In genomic region chr7:36366649-36367560, GRCh38 we compare ENCODE assay signal across 1 cellular context.
TF ChIP-seq lines count a peak whose summit lies in the region.

No MANE protein-coding gene starts in this region.

TF ChIP-seq in HepG2, 621 proteins besides CTCF, POLR2A, EP300 and RAD21 (continued from another document and continues in another):
- TF ChIP-seq ZNF343 (CRISPR knock-in tag; IDR thresholded peaks at IDR 0.05) (0 out of 2 replicates have a peak, but pooled peaks have one; percentile 31), ZMAT5 (CRISPR knock-in tag; IDR thresholded peaks at IDR 0.05; ENCODE audit: borderline replicate concordance, low read depth) (no peak), ZNF710 (CRISPR knock-in tag; IDR thresholded peaks at IDR 0.05; ENCODE audit: borderline replicate concordance) (peak; percentile 70; the same call in 1 of the 2 replicates), ZBTB4 (CRISPR knock-in tag; IDR thresholded peaks at IDR 0.05; ENCODE audit: borderline replicate concordance) (no peak), TERF1 (CRISPR knock-in tag; IDR thresholded peaks at IDR 0.05) (no peak), ZFY (CRISPR knock-in tag; IDR thresholded peaks at IDR 0.05) (peak; percentile 85), E2F1 (CRISPR knock-in tag; IDR thresholded peaks at IDR 0.05) (peak; percentile 83), ZNF672 (CRISPR knock-in tag; IDR thresholded peaks at IDR 0.05) (no peak), ZBTB10 (CRISPR knock-in tag; IDR thresholded peaks at IDR 0.05; ENCODE audit: borderline replicate concordance) (no peak), POLR2G (IDR thresholded peaks at IDR 0.05; ENCODE audit: low read depth, low read length) (peak; percentile 47; the same call in 1 of the 2 replicates), HMGA1 (CRISPR knock-in tag; conservative IDR thresholded peaks at IDR 0.05) (no peak), ZFP37 (CRISPR knock-in tag; IDR thresholded peaks at IDR 0.05; ENCODE audit: borderline replicate concordance) (no peak), ZNF777 (CRISPR knock-in tag; IDR thresholded peaks at IDR 0.05) (peak; percentile 74; the same call in 1 of the 2 replicates), ZNF292 (CRISPR knock-in tag; IDR thresholded peaks at IDR 0.05; ENCODE audit: borderline replicate concordance, low read depth) (no peak), ZSCAN5A (CRISPR knock-in tag; IDR thresholded peaks at IDR 0.05; ENCODE audit: borderline replicate concordance) (0 out of 2 replicates have a peak, but pooled peaks have one; percentile 36), FOXO4 (CRISPR knock-in tag; conservative IDR thresholded peaks at IDR 0.05) (peak; percentile 88; the same call in 1 of the 2 replicates), KLF13 (CRISPR knock-in tag; IDR thresholded peaks at IDR 0.05) (no peak), CEBPB (IDR thresholded peaks at IDR 0.05; ENCODE audit: borderline replicate concordance, low read depth, low read length) (no peak), TIGD3 (CRISPR knock-in tag; IDR thresholded peaks at IDR 0.05; ENCODE audit: borderline replicate concordance) (no peak), BCL3 (CRISPR knock-in tag; IDR thresholded peaks at IDR 0.05) (0 out of 2 replicates have a peak, but pooled peaks have one; percentile 48), ZNF704 (CRISPR knock-in tag; IDR thresholded peaks at IDR 0.05; ENCODE audit: borderline replicate concordance) (no peak), IKZF1 (IDR thresholded peaks at IDR 0.05) (no peak), ETS1 (CRISPR knock-in tag; IDR thresholded peaks at IDR 0.05) (no peak), RELA (CRISPR knock-in tag; IDR thresholded peaks at IDR 0.05) (0 out of 2 replicates have a peak, but pooled peaks have one; percentile 74), ERF (CRISPR knock-in tag; IDR thresholded peaks at IDR 0.05) (0 out of 2 replicates have a peak, but pooled peaks have one; percentile 22), USF2 (IDR thresholded peaks at IDR 0.05; ENCODE audit: low read depth, low read length) (no peak), USF2 (CRISPR knock-in tag; IDR thresholded peaks at IDR 0.05; ENCODE audit: borderline replicate concordance) (no peak; the same call in 1 of the 2 replicates), ZNF652 (CRISPR knock-in tag; IDR thresholded peaks at IDR 0.05; ENCODE audit: borderline replicate concordance, low read depth) (no peak), TCF7 (IDR thresholded peaks at IDR 0.05; ENCODE audit: low read depth) (no peak), KAT7 (CRISPR knock-in tag; IDR thresholded peaks at IDR 0.05; ENCODE audit: borderline replicate concordance) (peak; percentile 68; the same call in 1 of the 2 replicates), ZMAT3 (CRISPR knock-in tag; conservative IDR thresholded peaks at IDR 0.05) (no peak), IRX3 (CRISPR knock-in tag; IDR thresholded peaks at IDR 0.05; ENCODE audit: borderline replicate concordance, low read depth) (0 out of 2 replicates have a peak, but pooled peaks have one; percentile 46)
